Comparison of ENCODE assay signal across 28 cellular contexts in the genomic region with DNA sequence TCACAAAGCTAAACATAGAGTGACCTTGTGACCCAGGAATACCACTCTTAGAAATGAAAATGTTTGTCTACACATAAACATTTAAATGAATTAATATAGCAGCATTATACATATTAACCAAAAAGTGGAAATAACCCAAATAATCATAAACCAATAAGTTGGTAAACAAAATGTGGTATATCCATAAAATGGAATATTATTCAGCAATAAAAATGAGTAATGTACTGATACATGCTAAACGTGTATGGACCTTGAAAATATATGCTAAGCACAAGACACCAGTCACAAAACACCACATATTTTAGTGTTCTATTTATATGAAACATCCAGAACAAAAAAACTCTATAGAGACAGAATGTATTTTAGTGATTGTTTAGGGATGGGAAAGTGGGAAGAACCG.
"Had no signal": no experiment of that assay in that cellular context is flagged by ENCODE, and none has a peak within 500 bp of the region (broad histone marks: within the 10 kb centered on the region; RNA-seq: fewer than 3 reads in every experiment).

No MANE protein-coding gene starts in this region.

- H3K27ac ChIP-seq: colonic mucosa, coronary artery, dorsolateral prefrontal cortex, epithelial cell of prostate, esophagus muscularis mucosa, esophagus squamous epithelium, foreskin keratinocyte, gastrocnemius medialis, gastroesophageal sphincter, heart left ventricle, heart right ventricle, hepatocyte had no signal

- H3K4me3 ChIP-seq: colonic mucosa, coronary artery, dorsolateral prefrontal cortex, esophagus muscularis mucosa, esophagus squamous epithelium, gastrocnemius medialis, gastroesophageal sphincter, heart left ventricle, heart right ventricle, hepatocyte had no signal

- H3K27me3 ChIP-seq: colonic mucosa, dorsolateral prefrontal cortex, esophagus muscularis mucosa, esophagus squamous epithelium, foreskin keratinocyte, gastrocnemius medialis, gastroesophageal sphincter, heart left ventricle, heart right ventricle, hepatocyte had no signal

- FAIRE-seq: colon, endometrium, endothelial cell of umbilical vein had no signal

- H3K79me2 ChIP-seq: hepatocyte had no signal

- H3K4me1 ChIP-seq: colonic mucosa, esophagus muscularis mucosa, esophagus squamous epithelium, foreskin keratinocyte, gastrocnemius medialis, gastroesophageal sphincter, heart left ventricle, heart right ventricle had no signal

- H3K36me3 ChIP-seq: colonic mucosa, esophagus muscularis mucosa, esophagus squamous epithelium, gastrocnemius medialis, gastroesophageal sphincter, heart left ventricle, heart right ventricle had no signal

- ATAC-seq: effector memory CD8-positive, alpha-beta T cell; esophagus mucosa; foreskin keratinocyte; gastrocnemius medialis; gastroesophageal sphincter; heart left ventricle; heart right ventricle had no signal

- H3K4me2 ChIP-seq: hepatocyte had no signal

- H3K9me3 ChIP-seq: colonic mucosa, esophagus squamous epithelium, gastrocnemius medialis had no signal

- DNase-seq: colonic mucosa; cortex of kidney; dermis blood vessel endothelial cell; dorsolateral prefrontal cortex; effector CD4-positive, alpha-beta T cell; effector CD8-positive, alpha-beta T cell; effector memory CD4-positive, alpha-beta T cell; effector memory CD8-positive, alpha-beta T cell; endodermal cell; erythroblast; esophagus squamous epithelium; foreskin fibroblast; foreskin keratinocyte; foreskin melanocyte; gastrocnemius medialis; glutamatergic neuron; head of caudate nucleus; heart left ventricle; heart right ventricle had no signal

- H2AFZ ChIP-seq: hepatocyte had no signal
